In genomic region chr10:80416401-80417098, GRCh38 we compare ENCODE assay signal across 1 cellular context.
TF ChIP-seq lines count a peak whose summit lies in the region.

No MANE protein-coding gene starts in this region.

TF ChIP-seq in HEK293, 187 proteins besides CTCF, POLR2A, EP300 and RAD21 (continued from another document):
- TF ChIP-seq ZNF518A (tag by site-specific recombination; conservative IDR thresholded peaks at IDR 0.05; ENCODE audit: low read depth) (no peak), ZNF2 (tag by site-specific recombination; IDR thresholded peaks at IDR 0.05) (0 out of 2 replicates have a peak, but pooled peaks have one; percentile 33), ZNF280C (tag by site-specific recombination; IDR thresholded peaks at IDR 0.05) (no peak), GLIS1 (tag by site-specific recombination; IDR thresholded peaks at IDR 0.05) (peak; percentile 92), ZNF449 (tag by site-specific recombination; IDR thresholded peaks at IDR 0.05) (peak; percentile 97), ZEB2 (tag by site-specific recombination; IDR thresholded peaks at IDR 0.05) (peak; percentile 35; the same call in 1 of the 2 replicates), AEBP2 (tag by site-specific recombination; IDR thresholded peaks at IDR 0.05; ENCODE audit: borderline replicate concordance) (no peak), PRDM10 (tag by site-specific recombination; IDR thresholded peaks at IDR 0.05) (peak; percentile 65), ZNF626 (tag by site-specific recombination; IDR thresholded peaks at IDR 0.05) (no peak), ZNF501 (tag by site-specific recombination; IDR thresholded peaks at IDR 0.05) (no peak), MZF1 (tag by site-specific recombination; IDR thresholded peaks at IDR 0.05; ENCODE audit: borderline replicate concordance) (no peak), PRDM4 (tag by site-specific recombination; IDR thresholded peaks at IDR 0.05) (peak; percentile 98), EGR2 (tag by site-specific recombination; IDR thresholded peaks at IDR 0.05; ENCODE audit: low read depth) (peak; percentile 29; the same call in 1 of the 2 replicates), ZNF692 (tag by site-specific recombination; IDR thresholded peaks at IDR 0.05) (peak; percentile 88), ZNF404 (tag by site-specific recombination; IDR thresholded peaks at IDR 0.05) (no peak), ZNF610 (tag by site-specific recombination; IDR thresholded peaks at IDR 0.05; ENCODE audit: borderline replicate concordance) (no peak), MYNN (tag by site-specific recombination; IDR thresholded peaks at IDR 0.05; ENCODE audit: borderline replicate concordance) (peak; percentile 66), ZFHX2 (tag by site-specific recombination; conservative IDR thresholded peaks at IDR 0.05) (peak; percentile 46; the same call in 1 of the 2 replicates), ZFP69B (tag by site-specific recombination; IDR thresholded peaks at IDR 0.05) (peak; percentile 47; the same call in 1 of the 2 replicates), ZNF112 (tag by site-specific recombination; IDR thresholded peaks at IDR 0.05) (no peak), PRDM1 (tag by site-specific recombination; IDR thresholded peaks at IDR 0.05) (no peak), ZNF600 (tag by site-specific recombination; IDR thresholded peaks at IDR 0.05) (peak; percentile 76), ZNF555 (tag by site-specific recombination; conservative IDR thresholded peaks at IDR 0.05) (no peak), ZNF324 (tag by site-specific recombination; IDR thresholded peaks at IDR 0.05) (no peak), ZNF335 (tag by site-specific recombination; conservative IDR thresholded peaks at IDR 0.05) (peak; percentile 26; the same call in 1 of the 2 replicates), PATZ1 (tag by site-specific recombination; IDR thresholded peaks at IDR 0.05) (peak; percentile 64), ZNF560 (tag by site-specific recombination; IDR thresholded peaks at IDR 0.05; ENCODE audit: borderline replicate concordance) (no peak)
